ENCODE assay signal across 1 cellular context in genomic region chr6:51856508-51856907, GRCh38.
TF ChIP-seq lines count a peak whose summit lies in the region.

No MANE protein-coding gene starts in this region.

TF ChIP-seq in GM12878, 131 proteins besides CTCF, POLR2A, EP300 and RAD21 (continued from another document):
- TF ChIP-seq SUPT20H (IDR thresholded peaks at IDR 0.05; ENCODE audit: borderline replicate concordance, control insufficient read depth, low read depth, low read length) (no peak), BCLAF1 (IDR thresholded peaks at IDR 0.05) (no peak), KLF5 (IDR thresholded peaks at IDR 0.05; ENCODE audit: partially characterized antibody) (no peak), NBN (IDR thresholded peaks at IDR 0.05) (no peak), SREBF1 (IDR thresholded peaks at IDR 0.05; ENCODE audit: low read length) (no peak), POU2F2 (IDR thresholded peaks at IDR 0.05; ENCODE audit: borderline replicate concordance, low read depth, low read length) (no peak), SKIL (IDR thresholded peaks at IDR 0.05; ENCODE audit: low read depth, poor library complexity, severe bottlenecking) (no peak), MXI1 (IDR thresholded peaks at IDR 0.05; ENCODE audit: low read depth, low read length) (no peak), CBX3 (IDR thresholded peaks at IDR 0.05; ENCODE audit: borderline replicate concordance, low read depth) (no peak), ETV6 (conservative IDR thresholded peaks at IDR 0.05 in 1 of 2, IDR thresholded peaks at IDR 0.05 in 1 of 2; ENCODE audit: borderline replicate concordance in 1 of 2, low read depth in 1 of 2) (no peak), TBL1XR1 (IDR thresholded peaks at IDR 0.05; ENCODE audit: low read depth, low read length) (no peak)
